ENCODE assay signal across 21 cellular contexts in the genomic region with DNA sequence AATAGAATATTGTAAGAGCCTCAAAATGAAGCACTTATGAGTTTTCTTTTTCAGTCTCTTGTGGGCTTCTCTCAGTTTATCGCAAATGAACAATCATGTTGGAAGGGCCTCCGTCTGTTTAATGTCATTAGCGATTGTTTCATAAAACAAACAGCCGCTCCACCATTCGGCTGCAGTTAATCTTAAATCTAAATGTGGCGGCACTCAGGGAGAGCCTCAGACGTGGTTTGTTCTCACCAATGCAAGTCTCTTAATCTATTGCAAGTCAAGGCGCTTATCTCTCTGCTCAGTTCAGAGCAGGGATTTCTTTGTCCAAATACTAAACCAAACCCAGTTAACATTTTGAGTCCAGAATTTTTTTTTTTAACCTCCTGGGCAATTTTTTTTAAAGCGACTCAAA. TPM values are rescaled to one million over a fixed set of nuclear protein-coding genes. Genes with fewer than 3 reads are reported as not detected.
DNase-seq lines count a peak whose midpoint lies in the region; ATAC-seq and TF ChIP-seq lines count a peak whose summit lies in the region.
"Had no signal": no experiment of that assay in that cellular context is flagged by ENCODE, and none has a peak within 500 bp of the region (broad histone marks: within the 10 kb centered on the region; RNA-seq: fewer than 3 reads in every experiment).

No MANE protein-coding gene starts in this region.

- no peaks in the 10 kb centered on the region for H3K79me2 ChIP-seq in hepatocyte

- ATAC-seq in heart right ventricle (peak in 5 of 8 donors; percentile 52 to 75 (median 62)), SK-N-SH treated with all-trans-retinoic acid at 6 μM for 48 hours (no peak), GM19324 (IDR thresholded peaks at IDR 0.05; ENCODE audit: low FRiP score, unreplicated experiment) (no peak)
- ATAC-seq: Panc1 had no signal

- WGBS in heart right ventricle, 2 donors: 16 to 28% methylated on average over 9 of the region's 9 CpGs
- WGBS in hepatocyte (ENCODE audit: low lambda C conversion rate, missing lambda C conversion rate): 28% methylated on average over 9 of the region's 9 CpGs

- intact Hi-C loops in heart right ventricle (cut with DNase I) (loop anchor here in 5 of 10 donors (10.0 kb wide), 5 partner anchors 57 to 577 kb away; no protein-coding TSS in a partner anchor), cardiac septum (cut with DNase I) (loop anchor here (10.0 kb wide), 1 partner anchor 57 kb away; no protein-coding TSS in a partner anchor), breast epithelium (cut with DNase I; ENCODE audit: low total_unique reads) (no loop called here)

- H3K9me3 ChIP-seq in heart right ventricle (no peaks in the 10 kb centered on the region), hepatocyte (ENCODE audit: low read depth) (no peaks in the 10 kb centered on the region), breast epithelium (no peaks in the 10 kb centered on the region)
- H3K9me3 ChIP-seq: BLaER1, SJSA1 had no signal

- TF ChIP-seq POLR2A in breast epithelium (IDR thresholded peaks at IDR 0.05): no peak

- H4K20me1 ChIP-seq in hepatocyte (ENCODE audit: insufficient read depth, poor library complexity, severe bottlenecking): no peaks in the 10 kb centered on the region
- H4K20me1 ChIP-seq: BLaER1 had no signal

- no peaks in the 10 kb centered on the region for H3K9me2 ChIP-seq in hepatocyte (replicated peaks; ENCODE audit: insufficient read depth)

- H3K27ac ChIP-seq in heart right ventricle: peak overlapping the region in 4 of 10 donors; percentile 14 to 44 (median 24)
- no peak overlapping the region for H3K27ac ChIP-seq in hepatocyte
- H3K27ac ChIP-seq in breast epithelium: no peak overlapping the region
- H3K27ac ChIP-seq: BLaER1, SJSA1 had no signal

- H3K4me1 ChIP-seq in heart right ventricle: peaks cover 0 to 10% (median 0%) of the 10 kb centered on the region in 9 donors
- no peaks in the 10 kb centered on the region for H3K4me1 ChIP-seq in hepatocyte (ENCODE audit: insufficient read depth)
- no peaks in the 10 kb centered on the region for H3K4me1 ChIP-seq in breast epithelium
- H3K4me1 ChIP-seq: BLaER1, SJSA1 had no signal

- H2AFZ ChIP-seq in hepatocyte: peak overlapping the region; percentile 25

- H3K4me2 ChIP-seq in hepatocyte: peak overlapping the region; percentile 72
- H3K4me2 ChIP-seq: BLaER1 had no signal

- H3K27me3 ChIP-seq in heart right ventricle (no peaks in the 10 kb centered on the region), hepatocyte (no peaks in the 10 kb centered on the region), breast epithelium (no peaks in the 10 kb centered on the region)
- H3K27me3 ChIP-seq: BLaER1, SJSA1 had no signal

- H3K4me3 ChIP-seq in heart right ventricle: peak overlapping the region in 2 of 10 donors; percentile 5 to 20
- no peak overlapping the region for H3K4me3 ChIP-seq in hepatocyte
- no peak overlapping the region for H3K4me3 ChIP-seq in breast epithelium
- H3K4me3 ChIP-seq: BLaER1, SJSA1 had no signal

- no peaks in the 10 kb centered on the region for H3K36me3 ChIP-seq in heart right ventricle
- no peaks in the 10 kb centered on the region for H3K36me3 ChIP-seq in hepatocyte (replicated peaks; ENCODE audit: insufficient read depth, low read depth)
- no peaks in the 10 kb centered on the region for H3K36me3 ChIP-seq in breast epithelium
- H3K36me3 ChIP-seq: BLaER1, SJSA1 had no signal

- TF ChIP-seq CTCF in heart right ventricle (IDR thresholded peaks at IDR 0.05) (no peak), hepatocyte (IDR thresholded peaks at IDR 0.05; ENCODE audit: poor library complexity) (no peak), breast epithelium (IDR thresholded peaks at IDR 0.05) (no peak)

- DNase-seq in heart right ventricle (no peak), cardiac septum (ENCODE audit: low spot score) (no peak), hepatocyte (ENCODE audit: low spot score) (no peak), breast epithelium (ENCODE audit: low spot score in 2 of 2) (no peak), GF-D8 (lab: John Stamatoyannopoulos, UW) (no peak)
- DNase-seq in activated T-cell treated with anti-CD3 and anti-CD28 coated beads, Interleukin-2, amount 50 U/mL, for 1 hour: no peak
- DNase-seq: Calu3; CD4-positive, alpha-beta memory T cell; Kasumi-1; NCI-H187 treated with DMSO at 0.1 percent for 48 hours; NCI-H2107; NCI-H226; NCI-H510A treated with DMSO at 0.1 percent for 48 hours; NCI-H748 treated with DMSO at 0.1 percent for 48 hours; SW 1271 had no signal

TF ChIP-seq in SK-N-SH treated with all-trans-retinoic acid at 6 μM for 48 hours, 23 proteins besides CTCF, POLR2A, EP300 and RAD21:
- TF ChIP-seq, protein P1, sequence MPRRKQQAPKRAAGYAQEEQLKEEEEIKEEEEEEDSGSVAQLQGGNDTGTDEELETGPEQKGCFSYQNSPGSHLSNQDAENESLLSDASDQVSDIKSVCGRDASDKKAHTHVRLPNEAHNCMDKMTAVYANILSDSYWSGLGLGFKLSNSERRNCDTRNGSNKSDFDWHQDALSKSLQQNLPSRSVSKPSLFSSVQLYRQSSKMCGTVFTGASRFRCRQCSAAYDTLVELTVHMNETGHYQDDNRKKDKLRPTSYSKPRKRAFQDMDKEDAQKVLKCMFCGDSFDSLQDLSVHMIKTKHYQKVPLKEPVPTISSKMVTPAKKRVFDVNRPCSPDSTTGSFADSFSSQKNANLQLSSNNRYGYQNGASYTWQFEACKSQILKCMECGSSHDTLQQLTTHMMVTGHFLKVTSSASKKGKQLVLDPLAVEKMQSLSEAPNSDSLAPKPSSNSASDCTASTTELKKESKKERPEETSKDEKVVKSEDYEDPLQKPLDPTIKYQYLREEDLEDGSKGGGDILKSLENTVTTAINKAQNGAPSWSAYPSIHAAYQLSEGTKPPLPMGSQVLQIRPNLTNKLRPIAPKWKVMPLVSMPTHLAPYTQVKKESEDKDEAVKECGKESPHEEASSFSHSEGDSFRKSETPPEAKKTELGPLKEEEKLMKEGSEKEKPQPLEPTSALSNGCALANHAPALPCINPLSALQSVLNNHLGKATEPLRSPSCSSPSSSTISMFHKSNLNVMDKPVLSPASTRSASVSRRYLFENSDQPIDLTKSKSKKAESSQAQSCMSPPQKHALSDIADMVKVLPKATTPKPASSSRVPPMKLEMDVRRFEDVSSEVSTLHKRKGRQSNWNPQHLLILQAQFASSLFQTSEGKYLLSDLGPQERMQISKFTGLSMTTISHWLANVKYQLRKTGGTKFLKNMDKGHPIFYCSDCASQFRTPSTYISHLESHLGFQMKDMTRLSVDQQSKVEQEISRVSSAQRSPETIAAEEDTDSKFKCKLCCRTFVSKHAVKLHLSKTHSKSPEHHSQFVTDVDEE (CRISPR knock-in tag; IDR thresholded peaks at IDR 0.05): no peak
- 0 out of 2 replicates have a peak, but pooled peaks have one; percentile 10 for TF ChIP-seq TCF4 (CRISPR knock-in tag; IDR thresholded peaks at IDR 0.05; ENCODE audit: borderline replicate concordance)

RNA-seq across cellular contexts. Expression of a gene that starts 35.0 kb away (rescaled TPM):
- total RNA-seq in heart right ventricle (10 to 100 TPM; 24.3 to 49.5 (median 36.7) TPM), cardiac septum (32.3 TPM), hepatocyte (10.3 and 15.8 TPM in 2 replicates), breast epithelium (1 to 10 TPM in 2 of 3 donors, under 1 TPM in 1; 0.16 to 9.1 (median 5.6) TPM)
- polyA plus RNA-seq in heart right ventricle (1 to 10 TPM; 3.8 to 4.5 TPM), hepatocyte (2.8 and 7.1 TPM in 2 replicates)
- total RNA-seq: A673; CD4-positive, alpha-beta memory T cell; SJSA1 had no signal
- polyA plus RNA-seq: CD4-positive, alpha-beta memory T cell had no signal

Comparison
In these comparisons a context has a peak if more than half of its experiments do, and no peak if none do; other contexts are left out.
1. ATAC-seq: peak in heart right ventricle (5 of 8); none in SK-N-SH treated with all-trans-retinoic acid at 6 μM for 48 hours (single experiment) and GM19324 (single experiment).